In genomic region chr17:68461589-68461988, GRCh38 we compare ENCODE assay signal across 11 cellular contexts. TPM values are rescaled to one million over a fixed set of nuclear protein-coding genes. Genes with fewer than 3 reads are reported as not detected.
DNase-seq lines count a peak whose midpoint lies in the region; ATAC-seq lines count a peak whose summit lies in the region.
"Had no signal": no experiment of that assay in that cellular context is flagged by ENCODE, and none has a peak within 500 bp of the region (broad histone marks: within the 10 kb centered on the region; RNA-seq: fewer than 3 reads in every experiment).

No MANE protein-coding gene starts in this region.

- H3K4me1 ChIP-seq in mesenchymal stem cell (ENCODE audit: control insufficient read depth, insufficient read depth, low read depth, low read length): peaks cover 6% of the 10 kb centered on the region

- no peaks in the 10 kb centered on the region for H3K36me3 ChIP-seq in mesenchymal stem cell (ENCODE audit: control insufficient read depth in 1 of 2, insufficient read depth in 2 of 2, low read depth in 1 of 2, low read length in 2 of 2)

- no peak overlapping the region for H3K23ac ChIP-seq in mesenchymal stem cell (ENCODE audit: low read length in 2 of 2)

- 66% methylated on average over 5 of the region's 5 CpGs for WGBS in mesenchymal stem cell

- peak overlapping the region; percentile 15 for H3K9ac ChIP-seq in mesenchymal stem cell (ENCODE audit: low read length)

- H2BK15ac ChIP-seq in mesenchymal stem cell (ENCODE audit: low read depth, poor library complexity, severe bottlenecking): no peak overlapping the region

- no peak overlapping the region for H3K4ac ChIP-seq in mesenchymal stem cell (ENCODE audit: low read depth in 1 of 2, low read length in 2 of 2)

- H3K9me3 ChIP-seq in mesenchymal stem cell (ENCODE audit: control insufficient read depth, low read length): no peaks in the 10 kb centered on the region

- ATAC-seq in GM21390 (IDR thresholded peaks at IDR 0.05; ENCODE audit: unreplicated experiment): no peak
- ATAC-seq in GM21526 (IDR thresholded peaks at IDR 0.05; ENCODE audit: low FRiP score, unreplicated experiment): no peak

- DNase-seq in DMS 273 (lab: John Stamatoyannopoulos, UW; ENCODE audit: unreplicated experiment) (peak; percentile 50), DMS 273 treated with DMSO at 0.1 percent for 48 hours (lab: John Stamatoyannopoulos, UW) (no peak), MV-4-11 (lab: John Stamatoyannopoulos, UW) (peak; percentile 25), mesenchymal stem cell (no peak), mucosa of gallbladder (ENCODE audit: low spot score) (no peak)
- peak; percentile 57 to 64 for DNase-seq in activated T-cell treated with anti-CD3 and anti-CD28 coated beads, Interleukin-2, amount 50 U/mL, for 48 hours
- DNase-seq: activated CD4-positive, CD25-positive, alpha-beta regulatory T cell; NCI-H2171 had no signal

- no peak overlapping the region for H3K4me3 ChIP-seq in mesenchymal stem cell (ENCODE audit: insufficient read depth in 1 of 2, low read depth in 1 of 2, low read length in 2 of 2)

- peak overlapping the region in 1 of 2 experiments; percentile 63 for H2BK12ac ChIP-seq in mesenchymal stem cell (ENCODE audit: low read length in 2 of 2)

- no peak overlapping the region for H3K27ac ChIP-seq in mesenchymal stem cell (ENCODE audit: low read length, poor library complexity, severe bottlenecking)
- H3K27ac ChIP-seq: 22Rv1 had no signal

- H2BK120ac ChIP-seq in mesenchymal stem cell (ENCODE audit: low read depth, low read length): no peak overlapping the region

- no peak overlapping the region for H2AK5ac ChIP-seq in mesenchymal stem cell (ENCODE audit: low read length, severe bottlenecking)

- H2AFZ ChIP-seq in mesenchymal stem cell (ENCODE audit: low read depth, low read length): peak overlapping the region; percentile 61

- H4K8ac ChIP-seq in mesenchymal stem cell (ENCODE audit: low read length): no peak overlapping the region

- no peak overlapping the region for H3K4me2 ChIP-seq in mesenchymal stem cell (ENCODE audit: low read length, poor library complexity, severe bottlenecking)

- no peak overlapping the region for H2BK5ac ChIP-seq in mesenchymal stem cell (ENCODE audit: low read depth, low read length, poor library complexity, severe bottlenecking)

- H3K18ac ChIP-seq in mesenchymal stem cell (ENCODE audit: low read depth in 1 of 2, low read length in 2 of 2): no peak overlapping the region

- no peak overlapping the region for H4K91ac ChIP-seq in mesenchymal stem cell (ENCODE audit: low read length)

- no peaks in the 10 kb centered on the region for H3K27me3 ChIP-seq in mesenchymal stem cell (ENCODE audit: control insufficient read depth in 1 of 2, insufficient read depth in 1 of 2, low read length in 2 of 2)

- H3K79me1 ChIP-seq in mesenchymal stem cell (replicated peaks; ENCODE audit: low read length, poor library complexity, severe bottlenecking): peaks cover 2% of the 10 kb centered on the region

- no peak overlapping the region for H3K14ac ChIP-seq in mesenchymal stem cell (ENCODE audit: low read length in 2 of 2)

RNA-seq across cellular contexts. Expression of gene WIPI1, which starts 4.3 kb away (rescaled TPM):
- 197 TPM for polyA plus RNA-seq in mesenchymal stem cell (2013, experiment 1 of 2)
- 194 TPM for polyA plus RNA-seq in mesenchymal stem cell (2013, experiment 2 of 2)
- 61.9 TPM for total RNA-seq in mucosa of gallbladder

RNA-seq across cellular contexts. Expression of gene PRKAR1A, which starts 50.6 kb away (rescaled TPM):
- 168 TPM for polyA plus RNA-seq in mesenchymal stem cell (2013, experiment 1 of 2)
- polyA plus RNA-seq in mesenchymal stem cell (2013, experiment 2 of 2): 173 TPM
- total RNA-seq in mucosa of gallbladder: 258 TPM

Comparison
In these comparisons a context has a peak if more than half of its experiments do, and no peak if none do; other contexts are left out.
1. DNase-seq: peak in DMS 273 (single experiment), MV-4-11 (single experiment) and activated T-cell treated with anti-CD3 and anti-CD28 coated beads, Interleukin-2, amount 50 U/mL, for 48 hours (2 of 2); none in DMS 273 treated with DMSO at 0.1 percent for 48 hours (single experiment), mesenchymal stem cell (single experiment) and mucosa of gallbladder (single experiment).